8 cellular contexts compared by ENCODE assay signal in the genomic region with DNA sequence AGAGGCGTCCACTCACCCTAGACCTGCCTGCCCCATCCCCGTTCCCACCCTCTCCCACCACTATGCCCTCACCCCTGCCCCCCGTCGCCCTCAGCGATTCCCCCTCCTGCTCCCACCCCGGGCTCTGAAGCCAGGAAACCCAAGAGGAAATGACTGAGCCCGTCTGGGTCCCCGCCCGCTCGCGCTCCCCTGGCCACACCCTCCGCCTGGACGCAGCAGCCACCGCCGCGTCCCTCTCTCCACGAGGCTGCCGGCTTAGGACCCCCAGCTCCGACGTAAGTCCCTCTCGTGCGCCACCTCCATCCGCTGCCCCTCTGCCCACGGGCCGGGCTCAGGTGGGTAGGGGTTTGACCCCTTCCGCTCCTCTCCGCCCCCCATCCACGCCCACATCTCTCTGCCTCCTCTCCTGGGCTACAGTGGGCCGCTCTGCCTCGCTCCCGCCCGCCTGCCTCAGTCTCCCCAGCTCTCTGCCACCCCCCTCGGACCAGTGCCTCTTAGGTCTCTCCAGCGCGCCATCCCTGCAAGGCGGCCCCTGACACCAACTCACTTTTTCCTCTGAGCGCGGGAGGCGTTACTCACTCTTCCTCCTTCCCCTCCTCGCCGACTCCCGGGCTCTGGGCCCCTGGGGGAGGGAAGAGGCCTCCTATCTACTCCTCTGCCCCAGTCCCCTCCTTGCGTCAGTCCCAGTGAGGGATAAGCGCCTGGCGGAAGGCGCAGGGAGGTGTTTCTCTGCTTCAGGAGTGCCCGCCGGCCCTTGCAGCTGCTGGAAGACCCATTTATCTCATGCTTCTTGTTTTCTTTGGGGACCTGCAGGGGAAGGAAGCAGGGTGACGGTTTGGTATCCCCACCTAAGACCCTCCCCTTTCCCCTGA. TPM values are rescaled to one million over a fixed set of nuclear protein-coding genes. Genes with fewer than 3 reads are reported as not detected.
DNase-seq lines count a peak whose midpoint lies in the region; ATAC-seq and TF ChIP-seq lines count a peak whose summit lies in the region.

TSS of gene FXYD5 (plus strand) at position 201 of the 872 bp plus-strand sequence. CDS start 816 bp downstream, outside the sequence.

- peaks cover 3% of the 10 kb centered on the region; the same call in 1 of the 2 replicates for H3K36me3 ChIP-seq in Panc1 (ENCODE audit: control insufficient read depth, insufficient read depth, low read length)

- H3K27ac ChIP-seq in Panc1 (ENCODE audit: low read length), result peak within 1 kb of the TSS; percentile 72

- peaks cover 57% of the 10 kb centered on the region for H3K36me3 Mint-ChIP-seq in activated T-cell treated with anti-CD3 and anti-CD28 coated beads, Interleukin-2, amount 50 U/mL, for 24 hours (ENCODE audit: low read depth)
- no peaks in the 10 kb centered on the region for H3K36me3 Mint-ChIP-seq in neural crest cell (ENCODE audit: low read depth)

- peaks cover 53% of the 10 kb centered on the region for H3K4me1 Mint-ChIP-seq in activated T-cell treated with anti-CD3 and anti-CD28 coated beads, Interleukin-2, amount 50 U/mL, for 24 hours (ENCODE audit: low read depth)
- H3K4me1 Mint-ChIP-seq in neural crest cell, result peaks cover 36% of the 10 kb centered on the region

- ATAC-seq in GM21825 (IDR thresholded peaks at IDR 0.05; ENCODE audit: unreplicated experiment) (peak; percentile 30), Panc1 (peak; percentile 87), HG02870 (IDR thresholded peaks at IDR 0.05; ENCODE audit: unreplicated experiment) (no peak)

- H3K27me3 Mint-ChIP-seq in activated T-cell treated with anti-CD3 and anti-CD28 coated beads, Interleukin-2, amount 50 U/mL, for 24 hours, result no peaks in the 10 kb centered on the region
- H3K27me3 Mint-ChIP-seq in neural crest cell (ENCODE audit: low read depth), result peaks cover 84% of the 10 kb centered on the region

- CTCF ChIA-PET in Panc1 (lab: Charles Lee), result interaction anchor here (0.6 to 1.6 kb wide), 6 partner anchors 14 to 619 kb away, joined by 5 to 10 read pairs (median 8); no protein-coding TSS in a partner anchor

- intact Hi-C loops in Panc1 (cut with micrococcal nuclease; ENCODE audit: unreplicated experiment), result no loop called here

- H3K27ac Mint-ChIP-seq in activated T-cell treated with anti-CD3 and anti-CD28 coated beads, Interleukin-2, amount 50 U/mL, for 24 hours, result peak within 1 kb of the TSS; percentile 100
- H3K27ac Mint-ChIP-seq in neural crest cell (ENCODE audit: unreplicated experiment), result peak within 1 kb of the TSS; percentile 43

- peaks cover 10% of the 10 kb centered on the region for H3K4me1 ChIP-seq in Panc1 (ENCODE audit: control insufficient read depth, insufficient read depth, low read length)

- H3K9me3 Mint-ChIP-seq in activated T-cell treated with anti-CD3 and anti-CD28 coated beads, Interleukin-2, amount 50 U/mL, for 24 hours, result no peaks in the 10 kb centered on the region
- no peaks in the 10 kb centered on the region for H3K9me3 Mint-ChIP-seq in neural crest cell

- no peak for TF ChIP-seq CTCF in Panc1 (IDR thresholded peaks at IDR 0.05)
- TF ChIP-seq CTCF in neural crest cell (conservative IDR thresholded peaks at IDR 0.05), result peak; percentile 26

- BruUV-seq in Panc1 (replicated peaks; lab: Mats Ljungman, UMichigan), result no TSS peak

- no peaks in the 10 kb centered on the region for H3K9me3 ChIP-seq in Panc1 (ENCODE audit: control insufficient read depth, insufficient read depth, low read depth, low read length)

- DNase-seq in AG08395 (ENCODE audit: low spot score) (peak; percentile 88), Panc1 (ENCODE audit: low read depth, low spot score) (no peak), fibroblast of gingiva (ENCODE audit: low read depth) (peak; percentile 74), neural crest cell (ENCODE audit: low read depth, low spot score) (no peak), stromal cell of bone marrow (ENCODE audit: low read depth) (peak; percentile 73)
- DNase-seq in activated T-cell treated with anti-CD3 and anti-CD28 coated beads, Interleukin-2, amount 50 U/mL, for 24 hours, result peak; percentile 87

- in situ Hi-C loops in Panc1 (cut with HindIII; ENCODE audit: low pct_unique_long_range_greater_than_20kb, low sequenced_read_pairs), result no loop called here

- H3K4me3 ChIP-seq in Panc1 (ENCODE audit: low read depth in 2 of 2, low read length in 2 of 2), result peak within 1 kb of the TSS; percentile 71 to 83

- POLR2A ChIA-PET in Panc1 (lab: Charles Lee), result no interaction called here

- H3K27me3 ChIP-seq in Panc1 (ENCODE audit: control insufficient read depth, insufficient read depth, low read length), result no peaks in the 10 kb centered on the region

- H3K4me3 Mint-ChIP-seq in activated T-cell treated with anti-CD3 and anti-CD28 coated beads, Interleukin-2, amount 50 U/mL, for 24 hours, result peak within 1 kb of the TSS; percentile 100
- H3K4me3 Mint-ChIP-seq in neural crest cell, result peak within 1 kb of the TSS; percentile 87

RNA-seq across cellular contexts. Expression of gene FXYD5, which starts in this region (rescaled TPM):
- 33.6 TPM for total RNA-seq in Panc1 (2021; ENCODE audit: unreplicated experiment)
- polyA plus RNA-seq in Panc1 (2012; ENCODE audit: insufficient read length), result 44.4 TPM
- 13.3 and 17.0 TPM in 2 replicates for total RNA-seq in neural crest cell

Comparison
In these comparisons a context has a peak if more than half of its experiments do, and no peak if none do; other contexts are left out.
1. DNase-seq: peak in AG08395 (single experiment), activated T-cell treated with anti-CD3 and anti-CD28 coated beads, Interleukin-2, amount 50 U/mL, for 24 hours (single experiment), fibroblast of gingiva (single experiment) and stromal cell of bone marrow (single experiment); none in Panc1 (single experiment) and neural crest cell (single experiment).